ENCODE assay signal across 10 cellular contexts in the genomic region with DNA sequence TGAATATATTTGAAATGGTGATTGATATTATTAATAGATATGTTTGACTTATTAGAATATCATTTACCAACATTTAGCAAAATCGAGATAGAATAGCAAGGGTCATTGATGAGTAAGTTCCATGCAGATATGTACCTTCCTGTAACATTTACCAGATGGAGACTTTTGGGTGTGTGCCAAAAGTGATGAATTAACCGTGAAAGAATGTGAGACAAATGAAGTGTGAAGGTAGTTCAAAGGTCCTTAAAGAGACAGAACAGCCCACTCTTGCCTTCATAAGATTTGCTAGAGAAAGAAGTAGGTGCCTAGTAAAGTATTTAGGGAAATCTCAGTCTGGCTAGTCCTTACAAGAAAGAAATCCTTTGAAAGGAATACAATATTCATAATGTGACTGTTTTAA. TPM values are rescaled to one million over a fixed set of nuclear protein-coding genes. Genes with fewer than 3 reads are reported as not detected.
A peak's percentile ranks its signal among the peaks of the same experiment; 100 is the strongest.
DNase-seq lines count a peak whose midpoint lies in the region; TF ChIP-seq lines count a peak whose summit lies in the region.
"Had no signal": no experiment of that assay in that cellular context is flagged by ENCODE, and none has a peak within 500 bp of the region (broad histone marks: within the 10 kb centered on the region; RNA-seq: fewer than 3 reads in every experiment).

No MANE protein-coding gene starts in this region.

- H3K27ac Mint-ChIP-seq in CD14-positive monocyte = no peak overlapping the region

- peak; percentile 1 for DNase-seq in NCI-H510A treated with DMSO at 0.1 percent for 48 hours (lab: John Stamatoyannopoulos, UW)
- no peak for DNase-seq in NCI-H510A (lab: John Stamatoyannopoulos, UW)
- DNase-seq in NCI-H446 (lab: John Stamatoyannopoulos, UW) = peak; percentile 89 to 95
- DNase-seq in epithelial cell of prostate (ENCODE audit: low read depth, low spot score) = peak; percentile 51
- DNase-seq in retinal pigment epithelial cell (ENCODE audit: low read depth) = peak; percentile 85
- DNase-seq in C1 segment of cervical spinal cord (lab: John Stamatoyannopoulos, UW) = no peak
- no peak for DNase-seq in CD14-positive monocyte (ENCODE audit: low spot score)
- DNase-seq in head of caudate nucleus = no peak
- DNase-seq: activated CD4-positive, alpha-beta T cell treated with anti-CD3 and anti-CD28 coated beads, Interleukin-2, amount 50 U/mL, for 4 hours; stomach had no signal

- no peak overlapping the region for H3K4me3 ChIP-seq in retinal pigment epithelial cell (ENCODE audit: low read length)
- H3K4me3 ChIP-seq: stomach had no signal

- H3K4me3 Mint-ChIP-seq in CD14-positive monocyte = no peak overlapping the region

- H3K9me3 Mint-ChIP-seq in CD14-positive monocyte = no peaks in the 10 kb centered on the region

- peaks cover 0 to 2% (median 0%) of the 10 kb centered on the region in 3 donors for H3K27me3 Mint-ChIP-seq in CD14-positive monocyte (ENCODE audit: low read depth in 3 of 3)

- H3K27ac ChIP-seq in epithelial cell of prostate = peak overlapping the region; percentile 37

- intact Hi-C loops in CD14-positive monocyte (cut with micrococcal nuclease) (no loop called here), head of caudate nucleus (cut with DNase I) (no loop called here)

- H3K4me1 Mint-ChIP-seq in CD14-positive monocyte = peaks cover 5% of the 10 kb centered on the region

- no peak for TF ChIP-seq CTCF in retinal pigment epithelial cell (conservative IDR thresholded peaks at IDR 0.05; ENCODE audit: low read depth, low read length)
- TF ChIP-seq CTCF in CD14-positive monocyte (IDR thresholded peaks at IDR 0.05) = no peak

- no peaks in the 10 kb centered on the region for H3K36me3 Mint-ChIP-seq in CD14-positive monocyte

RNA-seq across cellular contexts. Expression of a gene that starts 45.5 kb away (rescaled TPM):
- 1 to 10 TPM; 5.3 to 6.0 TPM for polyA plus RNA-seq in CD14-positive monocyte

Comparison
In these comparisons a context has a peak if more than half of its experiments do, and no peak if none do; other contexts are left out.
1. DNase-seq: peak in NCI-H510A treated with DMSO at 0.1 percent for 48 hours (single experiment), NCI-H446 (2 of 2), epithelial cell of prostate (single experiment) and retinal pigment epithelial cell (single experiment); none in NCI-H510A (single experiment), C1 segment of cervical spinal cord (0 of 14), CD14-positive monocyte (single experiment) and head of caudate nucleus (0 of 42).